In the genomic region with DNA sequence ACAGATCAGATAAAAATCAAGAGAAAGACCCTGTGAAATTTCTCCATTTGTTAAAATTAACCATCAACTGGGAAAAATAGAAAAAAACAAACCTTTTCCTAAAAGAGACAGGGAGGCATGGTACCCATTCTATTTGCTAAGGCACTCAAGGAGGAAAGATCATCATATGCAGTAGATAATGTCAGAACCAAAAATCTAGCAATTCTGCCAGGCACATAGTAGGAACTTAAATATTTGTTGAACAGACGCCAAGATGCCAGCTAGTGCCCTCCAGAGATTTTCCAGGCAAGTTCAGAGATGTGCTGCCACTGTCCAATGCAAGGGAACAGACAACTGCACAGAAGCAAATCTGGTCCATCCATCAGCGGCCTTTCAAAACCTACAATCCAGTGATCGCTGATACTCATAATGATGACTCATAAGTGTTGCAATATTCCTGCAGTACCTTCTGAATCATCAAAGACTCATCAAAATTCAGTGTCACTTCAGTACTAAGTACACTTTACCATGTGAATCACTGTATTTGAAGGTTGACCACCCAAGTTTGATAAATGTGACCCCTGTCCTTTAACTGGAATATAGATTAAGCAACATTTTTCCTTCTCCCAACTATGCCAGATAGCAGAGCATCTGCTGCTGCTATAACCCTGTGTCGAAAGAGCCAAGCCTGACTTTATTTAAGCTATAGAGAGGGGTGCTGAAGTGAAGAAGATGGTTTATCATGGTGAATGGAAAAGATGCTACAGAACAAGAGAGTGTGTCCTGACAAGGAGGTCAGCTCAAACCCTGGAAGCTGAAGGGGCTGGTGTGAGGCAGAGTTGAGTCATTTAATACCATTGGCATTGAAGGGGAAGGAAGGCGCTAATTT, we compare ENCODE assay signal across 10 cellular contexts.
DNase-seq lines count a peak whose midpoint lies in the region; ATAC-seq and TF ChIP-seq lines count a peak whose summit lies in the region.
"Had no signal": no experiment of that assay in that cellular context is flagged by ENCODE, and none has a peak within 500 bp of the region (broad histone marks: within the 10 kb centered on the region; RNA-seq: fewer than 3 reads in every experiment).

No MANE protein-coding gene starts in this region.

- H3K4me3 Mint-ChIP-seq in activated naive CD8-positive, alpha-beta T cell treated with anti-CD3 and anti-CD28 coated beads, Interleukin-2, amount 50 U/mL, for 24 hours, result no peak overlapping the region
- H3K4me3 Mint-ChIP-seq in activated naive CD8-positive, alpha-beta T cell treated with anti-CD3 and anti-CD28 coated beads for 36 hours, result no peak overlapping the region
- H3K4me3 Mint-ChIP-seq: nephron had no signal

- intact Hi-C loops in vagina (cut with DNase I), result no loop called here

- TF ChIP-seq CTCF in fibroblast of the aortic adventitia (IDR thresholded peaks at IDR 0.05; ENCODE audit: insufficient read depth, low read length) (no peak), vagina (IDR thresholded peaks at IDR 0.05) (no peak)

- DNase-seq in activated naive CD8-positive, alpha-beta T cell treated with anti-CD3 and anti-CD28 coated beads, Interleukin-2, amount 50 U/mL, for 24 hours, result peak; percentile 4
- DNase-seq in activated naive CD8-positive, alpha-beta T cell treated with anti-CD3 and anti-CD28 coated beads for 36 hours, result no peak
- DNase-seq in RPMI7951 (ENCODE audit: low read depth) (peak; percentile 82), fibroblast of the aortic adventitia (ENCODE audit: low read depth) (peak; percentile 69), superior temporal gyrus (ENCODE audit: extremely low spot score) (peak; percentile 26), NCI-H82 (lab: John Stamatoyannopoulos, UW) (no peak), NCI-H187 (lab: John Stamatoyannopoulos, UW) (no peak), vagina (ENCODE audit: extremely low spot score in 2 of 2) (no peak)
- DNase-seq: NCI-H526 had no signal

- H3K36me3 ChIP-seq in vagina, result no peaks in the 10 kb centered on the region

- peak overlapping the region; percentile 4 for H3K27ac Mint-ChIP-seq in activated naive CD8-positive, alpha-beta T cell treated with anti-CD3 and anti-CD28 coated beads, Interleukin-2, amount 50 U/mL, for 24 hours
- H3K27ac Mint-ChIP-seq in activated naive CD8-positive, alpha-beta T cell treated with anti-CD3 and anti-CD28 coated beads for 36 hours, result no peak overlapping the region
- H3K27ac Mint-ChIP-seq: nephron had no signal

- peak; percentile 86 for ATAC-seq in activated naive CD8-positive, alpha-beta T cell treated with anti-CD3 and anti-CD28 coated beads, Interleukin-2, amount 50 U/mL, for 24 hours

- H3K4me3 ChIP-seq in fibroblast of the aortic adventitia (ENCODE audit: low read depth, low read length), result no peak overlapping the region
- H3K4me3 ChIP-seq in vagina, result no peak overlapping the region

- no peak for TF ChIP-seq POLR2A in vagina (IDR thresholded peaks at IDR 0.05)

- H3K9me3 ChIP-seq in vagina, result no peaks in the 10 kb centered on the region

- H3K27me3 ChIP-seq in vagina, result no peaks in the 10 kb centered on the region

- H3K4me1 Mint-ChIP-seq in activated naive CD8-positive, alpha-beta T cell treated with anti-CD3 and anti-CD28 coated beads, Interleukin-2, amount 50 U/mL, for 24 hours, result peaks cover 12% of the 10 kb centered on the region
- peaks cover 9% of the 10 kb centered on the region for H3K4me1 Mint-ChIP-seq in activated naive CD8-positive, alpha-beta T cell treated with anti-CD3 and anti-CD28 coated beads for 36 hours

- no peaks in the 10 kb centered on the region for H3K27me3 Mint-ChIP-seq in activated naive CD8-positive, alpha-beta T cell treated with anti-CD3 and anti-CD28 coated beads, Interleukin-2, amount 50 U/mL, for 24 hours
- no peaks in the 10 kb centered on the region for H3K27me3 Mint-ChIP-seq in activated naive CD8-positive, alpha-beta T cell treated with anti-CD3 and anti-CD28 coated beads for 36 hours

- no peaks in the 10 kb centered on the region for H3K4me1 ChIP-seq in vagina

- H3K27ac ChIP-seq in vagina, result no peak overlapping the region

- H3K36me3 Mint-ChIP-seq in activated naive CD8-positive, alpha-beta T cell treated with anti-CD3 and anti-CD28 coated beads, Interleukin-2, amount 50 U/mL, for 24 hours (ENCODE audit: low read depth), result peaks cover 20% of the 10 kb centered on the region
- peaks cover 24% of the 10 kb centered on the region for H3K36me3 Mint-ChIP-seq in activated naive CD8-positive, alpha-beta T cell treated with anti-CD3 and anti-CD28 coated beads for 36 hours

- peaks cover 22% of the 10 kb centered on the region for H3K9me3 Mint-ChIP-seq in activated naive CD8-positive, alpha-beta T cell treated with anti-CD3 and anti-CD28 coated beads, Interleukin-2, amount 50 U/mL, for 24 hours
- peaks cover 15% of the 10 kb centered on the region for H3K9me3 Mint-ChIP-seq in activated naive CD8-positive, alpha-beta T cell treated with anti-CD3 and anti-CD28 coated beads for 36 hours

Comparison
In these comparisons a context has a peak if more than half of its experiments do, and no peak if none do; other contexts are left out.
1. DNase-seq: peak in activated naive CD8-positive, alpha-beta T cell treated with anti-CD3 and anti-CD28 coated beads, Interleukin-2, amount 50 U/mL, for 24 hours (single experiment), RPMI7951 (single experiment), fibroblast of the aortic adventitia (single experiment) and superior temporal gyrus (single experiment); none in activated naive CD8-positive, alpha-beta T cell treated with anti-CD3 and anti-CD28 coated beads for 36 hours (single experiment), NCI-H82 (single experiment), NCI-H187 (0 of 2) and vagina (0 of 2).